7 cellular contexts compared by ENCODE assay signal in the genomic region with DNA sequence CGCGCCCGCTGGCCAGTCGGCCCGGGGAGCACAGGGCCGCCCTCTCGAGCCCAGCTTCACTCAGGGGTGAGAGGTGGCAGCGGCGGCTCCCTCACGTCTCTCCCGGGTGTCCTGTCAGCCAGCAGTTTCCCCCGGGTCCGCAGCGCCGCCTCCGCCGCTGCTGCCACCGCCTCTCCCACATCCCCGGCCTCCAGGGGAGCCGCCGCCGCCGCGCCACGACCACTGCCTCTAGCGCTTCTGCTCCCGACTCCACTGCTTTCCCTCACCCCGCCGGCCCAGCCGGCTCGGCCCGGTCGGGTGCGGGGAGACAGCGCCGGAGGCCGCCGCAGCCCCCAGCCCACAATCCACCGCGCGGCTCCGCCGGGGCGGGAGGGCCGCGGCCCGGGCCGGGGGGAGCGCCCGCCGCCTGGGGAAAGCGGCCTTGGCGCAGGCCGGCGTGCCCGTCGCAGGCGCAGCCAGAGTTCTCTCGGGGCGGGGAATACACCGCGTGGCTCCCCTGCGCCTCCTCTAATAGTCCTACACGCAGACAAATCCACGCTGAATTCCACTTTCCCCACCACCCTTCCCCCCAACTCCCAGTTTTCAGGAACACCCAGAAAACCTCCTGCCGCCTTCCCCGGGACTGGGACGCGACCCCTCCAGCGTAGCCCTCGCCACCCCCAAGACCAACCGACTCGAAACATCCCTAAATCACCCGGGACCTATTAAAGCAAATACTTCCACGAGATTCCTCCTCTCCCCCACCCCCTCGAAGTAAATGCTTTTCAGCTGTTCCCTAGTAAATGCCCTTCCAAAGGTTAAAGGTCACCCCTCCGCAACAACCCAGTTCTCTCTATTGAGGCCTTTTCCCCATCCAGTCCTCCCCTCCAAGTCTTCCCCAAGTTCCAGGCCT. TPM values are rescaled to one million over a fixed set of nuclear protein-coding genes. Genes with fewer than 3 reads are reported as not detected.
DNase-seq lines count a peak whose midpoint lies in the region; ATAC-seq, FAIRE-seq and TF ChIP-seq lines count a peak whose summit lies in the region.

A gene with protein sequence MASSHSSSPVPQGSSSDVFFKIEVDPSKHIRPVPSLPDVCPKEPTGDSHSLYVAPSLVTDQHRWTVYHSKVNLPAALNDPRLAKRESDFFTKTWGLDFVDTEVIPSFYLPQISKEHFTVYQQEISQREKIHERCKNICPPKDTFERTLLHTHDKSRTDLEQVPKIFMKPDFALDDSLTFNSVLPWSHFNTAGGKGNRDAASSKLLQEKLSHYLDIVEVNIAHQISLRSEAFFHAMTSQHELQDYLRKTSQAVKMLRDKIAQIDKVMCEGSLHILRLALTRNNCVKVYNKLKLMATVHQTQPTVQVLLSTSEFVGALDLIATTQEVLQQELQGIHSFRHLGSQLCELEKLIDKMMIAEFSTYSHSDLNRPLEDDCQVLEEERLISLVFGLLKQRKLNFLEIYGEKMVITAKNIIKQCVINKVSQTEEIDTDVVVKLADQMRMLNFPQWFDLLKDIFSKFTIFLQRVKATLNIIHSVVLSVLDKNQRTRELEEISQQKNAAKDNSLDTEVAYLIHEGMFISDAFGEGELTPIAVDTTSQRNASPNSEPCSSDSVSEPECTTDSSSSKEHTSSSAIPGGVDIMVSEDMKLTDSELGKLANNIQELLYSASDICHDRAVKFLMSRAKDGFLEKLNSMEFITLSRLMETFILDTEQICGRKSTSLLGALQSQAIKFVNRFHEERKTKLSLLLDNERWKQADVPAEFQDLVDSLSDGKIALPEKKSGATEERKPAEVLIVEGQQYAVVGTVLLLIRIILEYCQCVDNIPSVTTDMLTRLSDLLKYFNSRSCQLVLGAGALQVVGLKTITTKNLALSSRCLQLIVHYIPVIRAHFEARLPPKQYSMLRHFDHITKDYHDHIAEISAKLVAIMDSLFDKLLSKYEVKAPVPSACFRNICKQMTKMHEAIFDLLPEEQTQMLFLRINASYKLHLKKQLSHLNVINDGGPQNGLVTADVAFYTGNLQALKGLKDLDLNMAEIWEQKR (minus strand): TSS at position 346 of the 892 bp plus-strand sequence. CDS start 35,429 bp downstream, outside the sequence.

- H3K4me2 ChIP-seq in HCT116 (ENCODE audit: low read length) = peak within 1 kb of the TSS; percentile 90

- peak within 1 kb of the TSS; percentile 89 for H3K27ac ChIP-seq in HCT116 (ENCODE audit: low read depth, low read length)

- H3K27me3 ChIP-seq in HCT116 (ENCODE audit: insufficient read depth, low read length) (no peaks in the 10 kb centered on the region), kidney epithelial cell (ENCODE audit: control insufficient read depth, insufficient read depth, low read length) (no peaks in the 10 kb centered on the region)

- ATAC-seq in HCT116 = peak; percentile 81

- POLR2A ChIA-PET in HCT116 (lab: Charles Lee) = interaction anchor here (0.7 kb wide), 1 partner anchor 216 kb away, joined by 3 read pairs; no protein-coding TSS in a partner anchor

- peak within 1 kb of the TSS; percentile 99 for H2AFZ ChIP-seq in HCT116 (ENCODE audit: low read depth, low read length, poor library complexity, severe bottlenecking)

- H3K9ac ChIP-seq in HCT116 (ENCODE audit: low read length) = peak within 1 kb of the TSS; percentile 62

- peaks cover 44% of the 10 kb centered on the region for H3K79me2 ChIP-seq in HCT116 (ENCODE audit: insufficient read depth, low read length)

- peaks cover 3 to 36% of the 10 kb centered on the region in 2 experiments; a peak in 3 of 4 replicates for H3K4me1 ChIP-seq in HCT116 (ENCODE audit: control insufficient read depth in 1 of 2, insufficient read depth in 2 of 2, low read length in 2 of 2)

- intact Hi-C loops in HCT116 (cut with micrococcal nuclease) = no loop called here

- TF ChIP-seq CTCF in HCT116 (IDR thresholded peaks at IDR 0.05 in 2 of 3, conservative IDR thresholded peaks at IDR 0.05 in 1 of 3; ENCODE audit: borderline replicate concordance in 1 of 3, insufficient read depth in 1 of 3, low read depth in 2 of 3, low read length in 2 of 3) (no peak), kidney epithelial cell (IDR thresholded peaks at IDR 0.05; ENCODE audit: insufficient read depth, low read length, poor library complexity, severe bottlenecking) (no peak)

- no peaks in the 10 kb centered on the region for H3K9me3 ChIP-seq in HCT116 (ENCODE audit: control insufficient read depth in 1 of 2, insufficient read depth in 1 of 2, low read depth in 1 of 2, low read length in 2 of 2)

- DNase-seq in GM12891 (ENCODE audit: insufficient read length, low spot score) (peak; percentile 42), HCT116 (ENCODE audit: low read depth, low spot score) (peak; percentile 33), NCI-H1105 (lab: John Stamatoyannopoulos, UW) (peak; percentile 38), cerebellar cortex (ENCODE audit: low spot score) (peak; percentile 50), kidney epithelial cell (ENCODE audit: low read depth) (no peak)
- DNase-seq in activated CD4-positive, CD25-positive, alpha-beta regulatory T cell treated with anti-CD3 and anti-CD28 coated beads, Interleukin-2, amount 50 U/mL, for 16 hours (ENCODE audit: low read depth, low spot score) = peak; percentile 28
- peak; percentile 69 for DNase-seq in stimulated activated CD4-positive, alpha-beta T cell treated with anti-CD3 and anti-CD28 coated beads, Interleukin-15, amount 100 ng/mL, for 24 hours

- TF ChIP-seq RAD21 in HCT116 (IDR thresholded peaks at IDR 0.05; ENCODE audit: low read depth) = no peak

- FAIRE-seq in GM12891 (lab: Jason Lieb, UNC) = peak; percentile 83

- H3K36me3 ChIP-seq in HCT116 (ENCODE audit: control insufficient read depth in 1 of 2, insufficient read depth in 2 of 2, low read length in 2 of 2) (no peaks in the 10 kb centered on the region), kidney epithelial cell (ENCODE audit: control insufficient read depth, insufficient read depth, low read length) (no peaks in the 10 kb centered on the region)

- BruUV-seq in HCT116 (replicated peaks; lab: Mats Ljungman, UMichigan) = no TSS peak

- peak within 1 kb of the TSS; percentile 63 to 68 for H3K4me3 ChIP-seq in HCT116 (replicated peaks in 1 of 2; ENCODE audit: low read depth in 1 of 2, low read length in 2 of 2)
- H3K4me3 ChIP-seq in kidney epithelial cell (ENCODE audit: low read depth, low read length) = peak within 1 kb of the TSS; percentile 61

- CTCF ChIA-PET in HCT116 (lab: Charles Lee) = no interaction called here

- no peaks in the 10 kb centered on the region for H3K9me2 ChIP-seq in HCT116 (ENCODE audit: insufficient read depth)

- RAD21 ChIA-PET in HCT116 (lab: Charles Lee; ENCODE audit: low non-redundant PET in 1 of 2, low total read pairs in 2 of 2, uncharacterized antibody in 2 of 2, unreplicated experiment in 2 of 2) = no interaction called here

- TF ChIP-seq POLR2A in GM12891 (IDR thresholded peaks at IDR 0.05; ENCODE audit: low read depth, low read length) = peak; percentile 72
- peak; percentile 72 for TF ChIP-seq POLR2A in HCT116 (IDR thresholded peaks at IDR 0.05; ENCODE audit: borderline replicate concordance, extremely low read depth, insufficient read depth, insufficient read length)

- H4K20me1 ChIP-seq in HCT116 (ENCODE audit: insufficient read depth) = no peaks in the 10 kb centered on the region

TF ChIP-seq in GM12891, 5 proteins besides CTCF, POLR2A, EP300 and RAD21:
- TF ChIP-seq SPI1 (IDR thresholded peaks at IDR 0.05; ENCODE audit: low read depth, low read length) (no peak), POU2F2 (IDR thresholded peaks at IDR 0.05; ENCODE audit: low read depth, low read length) (no peak), TAF1 (IDR thresholded peaks at IDR 0.05; ENCODE audit: low read depth, low read length) (peak; percentile 43; the same call in 1 of the 2 replicates), POLR2AphosphoS5 (IDR thresholded peaks at IDR 0.05; ENCODE audit: low read depth, low read length) (no peak), PAX5 (IDR thresholded peaks at IDR 0.05; ENCODE audit: insufficient read depth, low read length, severe bottlenecking) (no peak)

TF ChIP-seq in HCT116, 20 proteins besides CTCF, POLR2A, EP300 and RAD21 (continues in another document):
- TF ChIP-seq POLR2AphosphoS5 (IDR thresholded peaks at IDR 0.05; ENCODE audit: low read depth, low read length) (peak; percentile 59), CEBPB (IDR thresholded peaks at IDR 0.05; ENCODE audit: low read depth) (no peak), ELF1 (IDR thresholded peaks at IDR 0.05; ENCODE audit: borderline replicate concordance, low read depth) (no peak)
- TF ChIP-seq, protein P1, sequence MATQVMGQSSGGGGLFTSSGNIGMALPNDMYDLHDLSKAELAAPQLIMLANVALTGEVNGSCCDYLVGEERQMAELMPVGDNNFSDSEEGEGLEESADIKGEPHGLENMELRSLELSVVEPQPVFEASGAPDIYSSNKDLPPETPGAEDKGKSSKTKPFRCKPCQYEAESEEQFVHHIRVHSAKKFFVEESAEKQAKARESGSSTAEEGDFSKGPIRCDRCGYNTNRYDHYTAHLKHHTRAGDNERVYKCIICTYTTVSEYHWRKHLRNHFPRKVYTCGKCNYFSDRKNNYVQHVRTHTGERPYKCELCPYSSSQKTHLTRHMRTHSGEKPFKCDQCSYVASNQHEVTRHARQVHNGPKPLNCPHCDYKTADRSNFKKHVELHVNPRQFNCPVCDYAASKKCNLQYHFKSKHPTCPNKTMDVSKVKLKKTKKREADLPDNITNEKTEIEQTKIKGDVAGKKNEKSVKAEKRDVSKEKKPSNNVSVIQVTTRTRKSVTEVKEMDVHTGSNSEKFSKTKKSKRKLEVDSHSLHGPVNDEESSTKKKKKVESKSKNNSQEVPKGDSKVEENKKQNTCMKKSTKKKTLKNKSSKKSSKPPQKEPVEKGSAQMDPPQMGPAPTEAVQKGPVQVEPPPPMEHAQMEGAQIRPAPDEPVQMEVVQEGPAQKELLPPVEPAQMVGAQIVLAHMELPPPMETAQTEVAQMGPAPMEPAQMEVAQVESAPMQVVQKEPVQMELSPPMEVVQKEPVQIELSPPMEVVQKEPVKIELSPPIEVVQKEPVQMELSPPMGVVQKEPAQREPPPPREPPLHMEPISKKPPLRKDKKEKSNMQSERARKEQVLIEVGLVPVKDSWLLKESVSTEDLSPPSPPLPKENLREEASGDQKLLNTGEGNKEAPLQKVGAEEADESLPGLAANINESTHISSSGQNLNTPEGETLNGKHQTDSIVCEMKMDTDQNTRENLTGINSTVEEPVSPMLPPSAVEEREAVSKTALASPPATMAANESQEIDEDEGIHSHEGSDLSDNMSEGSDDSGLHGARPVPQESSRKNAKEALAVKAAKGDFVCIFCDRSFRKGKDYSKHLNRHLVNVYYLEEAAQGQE (IDR thresholded peaks at IDR 0.05; ENCODE audit: low read depth) = no peak

RNA-seq across cellular contexts. Expression of the gene that starts here (rescaled TPM):
- polyA plus RNA-seq in GM12891 (2012; ENCODE audit: low read depth, missing spikeins) = 6.4 TPM
- total RNA-seq in HCT116 (2021; ENCODE audit: unreplicated experiment) (12.4 TPM), kidney epithelial cell (15.9 and 17.7 TPM in 2 replicates)
- 4.9 and 6.3 TPM in 2 replicates for polyA plus RNA-seq in HCT116 (2012)
